9 cellular contexts compared by ENCODE assay signal in genomic region chr1:173112129-173112528, GRCh38.
DNase-seq lines count a peak whose midpoint lies in the region; ATAC-seq lines count a peak whose summit lies in the region.
"Had no signal": no experiment of that assay in that cellular context is flagged by ENCODE, and none has a peak within 500 bp of the region (broad histone marks: within the 10 kb centered on the region; RNA-seq: fewer than 3 reads in every experiment).

No MANE protein-coding gene starts in this region.

- ATAC-seq in GM18909 (IDR thresholded peaks at IDR 0.05; ENCODE audit: poor library complexity, unreplicated experiment) (peak; percentile 98), HG02884 (IDR thresholded peaks at IDR 0.05; ENCODE audit: unreplicated experiment) (peak; percentile 98), memory B cell (ENCODE audit: low read depth) (peak; percentile 98)
- ATAC-seq: Panc1 had no signal

- H3K27ac Mint-ChIP-seq in memory B cell = peak overlapping the region; percentile 56

- peak; percentile 98 for DNase-seq in NOMO-1 treated with DMSO at 0.1 percent for 48 hours (lab: John Stamatoyannopoulos, UW; ENCODE audit: unreplicated experiment)
- DNase-seq in memory B cell (ENCODE audit: low spot score in 2 of 2) = peak in 1 of 2 donors; percentile 21
- no peak for DNase-seq in activated effector memory CD4-positive, alpha-beta T cell treated with anti-CD3 and anti-CD28 coated beads, Interleukin-2, amount 50 U/mL, for 16 hours
- DNase-seq in NCI-H146 treated with DMSO at 0.1 percent for 48 hours (lab: John Stamatoyannopoulos, UW; ENCODE audit: unreplicated experiment) = no peak
- DNase-seq in HT-29 (ENCODE audit: low spot score) = no peak
- DNase-seq in activated CD4-positive, CD25-positive, alpha-beta regulatory T cell treated with anti-CD3 and anti-CD28 coated beads, Interleukin-2, amount 50 U/mL, for 72 hours = no peak

- H3K27me3 Mint-ChIP-seq in memory B cell = no peaks in the 10 kb centered on the region

- peaks cover 7% of the 10 kb centered on the region for H3K9me3 Mint-ChIP-seq in memory B cell

- peaks cover 3% of the 10 kb centered on the region for H3K36me3 Mint-ChIP-seq in memory B cell

- peaks cover 12% of the 10 kb centered on the region for H3K4me1 Mint-ChIP-seq in memory B cell

- H3K4me3 Mint-ChIP-seq in memory B cell = no peak overlapping the region
